In genomic region chr14:34824826-34825225, GRCh38 we compare ENCODE assay signal across 1 cellular context.
TF ChIP-seq lines count a peak whose summit lies in the region.

No MANE protein-coding gene starts in this region.

TF ChIP-seq in HepG2, 621 proteins besides CTCF, POLR2A, EP300 and RAD21:
- TF ChIP-seq CBFB (CRISPR knock-in tag; IDR thresholded peaks at IDR 0.05) (no peak), RXRB (CRISPR knock-in tag; IDR thresholded peaks at IDR 0.05; ENCODE audit: borderline replicate concordance) (no peak), ZNF777 (CRISPR knock-in tag; IDR thresholded peaks at IDR 0.05) (0 out of 2 replicates have a peak, but pooled peaks have one; percentile 18)
